Comparison of ENCODE assay signal across 10 cellular contexts in the genomic region with DNA sequence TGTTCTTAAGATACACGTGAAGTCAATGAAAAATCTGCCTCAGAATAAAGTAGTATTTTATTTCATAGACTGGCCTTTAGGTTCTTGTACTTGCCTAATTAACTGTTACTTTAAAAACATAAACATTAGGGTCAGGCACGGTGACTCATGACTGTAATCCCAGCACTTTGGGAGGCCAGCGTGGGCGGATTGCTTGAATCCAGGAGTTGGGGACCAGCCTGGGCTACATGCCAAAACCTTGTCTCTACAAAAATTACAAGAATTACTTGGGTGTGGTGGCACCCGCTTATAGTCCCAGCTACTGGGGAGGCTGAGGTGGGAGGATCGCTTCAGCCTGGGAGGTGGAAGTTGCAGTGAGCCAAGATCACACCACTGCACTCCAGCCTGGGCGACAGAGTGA. TPM values are rescaled to one million over a fixed set of nuclear protein-coding genes. Genes with fewer than 3 reads are reported as not detected.
A peak's percentile ranks its signal among the peaks of the same experiment; 100 is the strongest.
DNase-seq lines count a peak whose midpoint lies in the region; ATAC-seq and TF ChIP-seq lines count a peak whose summit lies in the region.
"Had no signal": no experiment of that assay in that cellular context is flagged by ENCODE, and none has a peak within 500 bp of the region (broad histone marks: within the 10 kb centered on the region; RNA-seq: fewer than 3 reads in every experiment).

No MANE protein-coding gene starts in this region.

- H3K4me3 ChIP-seq in A673 (ENCODE audit: low read depth, low read length, poor library complexity, severe bottlenecking) (no peak overlapping the region), astrocyte of the spinal cord (ENCODE audit: low read depth, low read length) (no peak overlapping the region)
- H3K4me3 ChIP-seq: BLaER1 had no signal

- CTCF ChIA-PET in A673 (lab: Charles Lee), result no interaction called here

- peak; percentile 74 for DNase-seq in A673 (ENCODE audit: low spot score)
- DNase-seq in HK-2 (ENCODE audit: unreplicated experiment), result peak; percentile 30
- peak; percentile 74 for DNase-seq in astrocyte of the spinal cord (ENCODE audit: low read depth, low spot score)
- peak; percentile 72 for DNase-seq in kidney tubule cell (ENCODE audit: low spot score)
- DNase-seq in SK-N-DZ (ENCODE audit: low spot score), result no peak
- no peak for DNase-seq in stimulated activated CD4-positive, alpha-beta T cell treated with anti-CD3 and anti-CD28 coated beads, Interleukin-2, amount 100 ng/mL, for 24 hours
- DNase-seq in NCI-H510A treated with DMSO at 0.1 percent for 48 hours (lab: John Stamatoyannopoulos, UW), result no peak
- DNase-seq: activated CD4-positive, alpha-beta T cell treated with anti-CD3 and anti-CD28 coated beads, Interleukin-2, amount 50 U/mL, for 1 hour had no signal

- H3K27ac ChIP-seq in A673 (ENCODE audit: low read depth, low read length, poor library complexity, severe bottlenecking), result no peak overlapping the region
- H3K27ac ChIP-seq: BLaER1 had no signal

- POLR2A ChIA-PET in A673 (lab: Charles Lee; ENCODE audit: low non-redundant PET), result no interaction called here

- ATAC-seq in GM19328 (IDR thresholded peaks at IDR 0.05; ENCODE audit: unreplicated experiment), result no peak

- H3K4me1 ChIP-seq in A673 (ENCODE audit: insufficient read depth, low read length, poor library complexity, severe bottlenecking), result peaks cover 10% of the 10 kb centered on the region
- H3K4me1 ChIP-seq: BLaER1 had no signal

- intact Hi-C loops in A673 (cut with micrococcal nuclease; ENCODE audit: unreplicated experiment), result loop anchor here (5.0 kb wide), 1 partner anchor 398 kb away; a partner anchor contains a TSS

- no TSS peak for BruUV-seq in A673 (replicated peaks; lab: Mats Ljungman, UMichigan)

- TF ChIP-seq CTCF in A673 (conservative IDR thresholded peaks at IDR 0.05; ENCODE audit: low read depth, low read length), result no peak
- TF ChIP-seq CTCF in astrocyte of the spinal cord (IDR thresholded peaks at IDR 0.05; ENCODE audit: low read depth, low read length), result no peak

- no peaks in the 10 kb centered on the region for H3K9me3 ChIP-seq in A673 (ENCODE audit: low read depth, low read length, poor library complexity, severe bottlenecking)
- H3K9me3 ChIP-seq: BLaER1 had no signal

- peaks cover 50% of the 10 kb centered on the region for H3K36me3 ChIP-seq in A673 (ENCODE audit: insufficient read depth, low read length, poor library complexity, severe bottlenecking)

- H3K27me3 ChIP-seq in A673 (replicated peaks; ENCODE audit: insufficient read depth, low read depth, low read length, poor library complexity), result no peaks in the 10 kb centered on the region
- H3K27me3 ChIP-seq: BLaER1 had no signal

- in situ Hi-C loops in astrocyte of the spinal cord (cut with HindIII; ENCODE audit: low sequenced_read_pairs), result no loop called here

RNA-seq across cellular contexts. Expression of a gene that starts 16.0 kb away (rescaled TPM):
- total RNA-seq in A673 (2021), result 4.6 and 4.7 TPM in 2 replicates
- polyA plus RNA-seq in SK-N-DZ (2014; cell fraction: cytosol; rRNA removed), result 0.02 and 0.09 TPM in 2 replicates
- 1.9 and 2.5 TPM in 2 replicates for polyA plus RNA-seq in SK-N-DZ (2014; cell fraction: nucleus; rRNA removed)

Comparison
In these comparisons a context has a peak if more than half of its experiments do, and no peak if none do; other contexts are left out.
1. DNase-seq: peak in A673 (single experiment), HK-2 (single experiment), astrocyte of the spinal cord (single experiment) and kidney tubule cell (single experiment); none in SK-N-DZ (single experiment), stimulated activated CD4-positive, alpha-beta T cell treated with anti-CD3 and anti-CD28 coated beads, Interleukin-2, amount 100 ng/mL, for 24 hours (0 of 2) and NCI-H510A treated with DMSO at 0.1 percent for 48 hours (single experiment).